Comparison of ENCODE assay signal across 19 cellular contexts in the genomic region with DNA sequence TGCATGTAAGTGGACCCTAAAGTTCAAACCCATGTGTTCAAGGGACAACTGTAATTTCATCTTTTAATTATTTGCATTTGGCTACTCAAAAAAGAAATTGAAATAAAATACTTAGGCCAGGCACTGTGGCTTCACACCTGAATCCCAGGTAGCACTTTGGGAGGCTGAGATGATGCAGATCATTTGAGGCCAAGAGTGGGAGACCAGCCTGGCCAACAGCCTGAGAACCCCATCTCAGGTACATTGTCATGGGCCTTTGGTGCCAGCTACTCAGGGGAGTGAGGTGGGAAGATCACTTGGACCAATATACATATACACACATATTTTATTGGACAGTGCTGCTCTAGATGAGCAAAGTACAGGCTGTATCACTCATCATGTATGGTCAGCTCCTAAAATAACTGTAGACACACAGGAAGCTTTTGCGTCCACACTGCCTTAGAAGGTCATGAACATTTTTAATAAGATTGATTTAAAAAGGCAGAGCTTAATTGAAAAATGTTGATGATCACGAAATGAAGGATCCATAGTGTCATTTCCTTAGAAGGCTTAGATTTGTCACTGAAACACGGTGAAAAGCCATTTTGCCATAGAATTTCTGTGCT. TPM values are rescaled to one million over a fixed set of nuclear protein-coding genes. Genes with fewer than 3 reads are reported as not detected.
A peak's percentile ranks its signal among the peaks of the same experiment; 100 is the strongest.
DNase-seq lines count a peak whose midpoint lies in the region; ATAC-seq and TF ChIP-seq lines count a peak whose summit lies in the region.
"Had no signal": no experiment of that assay in that cellular context is flagged by ENCODE, and none has a peak within 500 bp of the region (broad histone marks: within the 10 kb centered on the region; RNA-seq: fewer than 3 reads in every experiment).

No MANE protein-coding gene starts in this region.

- H3K4me1 ChIP-seq in HCT116 (ENCODE audit: control insufficient read depth in 1 of 2, insufficient read depth in 2 of 2, low read length in 2 of 2), result peaks cover 10 to 19% of the 10 kb centered on the region in 2 experiments; a peak in 3 of 4 replicates

- no peaks in the 10 kb centered on the region for H3K27me3 Mint-ChIP-seq in activated CD8-positive, alpha-beta memory T cell treated with anti-CD3 and anti-CD28 coated beads, Interleukin-2, amount 10 ng/mL, durations not matched to agents 7 days and 5 days
- H3K27me3 Mint-ChIP-seq in activated B cell treated with CpG ODN at 0.5 μM for 24 hours, result no peaks in the 10 kb centered on the region
- no peaks in the 10 kb centered on the region for H3K27me3 Mint-ChIP-seq in naive thymus-derived CD8-positive, alpha-beta T cell

- no peaks in the 10 kb centered on the region for H3K9me3 ChIP-seq in HCT116 (ENCODE audit: control insufficient read depth in 1 of 2, insufficient read depth in 1 of 2, low read depth in 1 of 2, low read length in 2 of 2)
- H3K9me3 ChIP-seq: heart left ventricle, suprapubic skin had no signal

- no peak overlapping the region for H3K9ac ChIP-seq in HCT116 (ENCODE audit: low read length)
- H3K9ac ChIP-seq: neural progenitor cell had no signal

- no peaks in the 10 kb centered on the region for H3K9me2 ChIP-seq in HCT116 (ENCODE audit: insufficient read depth)

- H2AFZ ChIP-seq in HCT116 (ENCODE audit: low read depth, low read length, poor library complexity, severe bottlenecking), result no peak overlapping the region
- H2AFZ ChIP-seq: neural progenitor cell had no signal

- no peak overlapping the region for H3K4me2 ChIP-seq in HCT116 (ENCODE audit: low read length)
- H3K4me2 ChIP-seq: neural progenitor cell had no signal

- no TSS peak for BruUV-seq in HCT116 (replicated peaks; lab: Mats Ljungman, UMichigan)

- peaks cover 8% of the 10 kb centered on the region; the same call in 1 of the 2 replicates for H4K20me1 ChIP-seq in HCT116 (ENCODE audit: insufficient read depth)

- no peak overlapping the region for H3K27ac ChIP-seq in HCT116 (ENCODE audit: low read depth, low read length)
- H3K27ac ChIP-seq: suprapubic skin had no signal

- POLR2A ChIA-PET in HCT116 (lab: Charles Lee) (interaction anchor here (1.8 to 3.0 kb wide), 3 partner anchors 9 to 103 kb away, joined by 8 to 22 read pairs (median 8); a partner anchor contains a TSS), activated B cell treated with CpG ODN at 0.5 μM for 24 hours (lab: Charles Lee) (interaction anchor here (0.7 to 6.9 kb wide), 2 partner anchors 21 to 104 kb away, joined by 3 to 202 read pairs; a partner anchor contains a TSS)
- POLR2A ChIA-PET in naive thymus-derived CD8-positive, alpha-beta T cell (lab: Charles Lee), result interaction anchor here (0.6 to 5.4 kb wide), 3 partner anchors 8 to 23 kb away, joined by 3 to 113 read pairs (median 11); a partner anchor contains a TSS

- no peaks in the 10 kb centered on the region for H3K27me3 ChIP-seq in HCT116 (ENCODE audit: insufficient read depth, low read length)
- H3K27me3 ChIP-seq: heart left ventricle, neural progenitor cell, suprapubic skin had no signal

- no peaks in the 10 kb centered on the region for H3K9me3 Mint-ChIP-seq in activated CD8-positive, alpha-beta memory T cell treated with anti-CD3 and anti-CD28 coated beads, Interleukin-2, amount 10 ng/mL, durations not matched to agents 7 days and 5 days (ENCODE audit: low read depth)
- no peaks in the 10 kb centered on the region for H3K9me3 Mint-ChIP-seq in activated B cell treated with CpG ODN at 0.5 μM for 24 hours
- H3K9me3 Mint-ChIP-seq in naive thymus-derived CD8-positive, alpha-beta T cell, result no peaks in the 10 kb centered on the region
- H3K9me3 Mint-ChIP-seq: neural progenitor cell; T-helper 2 cell treated with Interferon-gamma antibody and Interleukin-4, amounts not matched to agents 5 μg/mL and 100 μg/mL, for 36 hours had no signal

- H3K36me3 ChIP-seq in HCT116 (ENCODE audit: control insufficient read depth in 1 of 2, insufficient read depth in 2 of 2, low read length in 2 of 2), result peaks cover 35 to 39% of the 10 kb centered on the region in 2 experiments

- CTCF ChIA-PET in activated CD8-positive, alpha-beta memory T cell treated with anti-CD3 and anti-CD28 coated beads, Interleukin-2, amount 10 ng/mL, durations not matched to agents 7 days and 5 days (lab: Charles Lee), result interaction anchor here (1.0 kb wide), 2 partner anchors 24 to 104 kb away, joined by 3 read pairs; a partner anchor contains a TSS
- CTCF ChIA-PET in HCT116 (lab: Charles Lee) (interaction anchor here (1.1 kb wide), 1 partner anchor 32 kb away, joined by 3 read pairs; no protein-coding TSS in a partner anchor), activated B cell treated with CpG ODN at 0.5 μM for 24 hours (lab: Charles Lee) (no interaction called here)

- RAD21 ChIA-PET in HCT116 (lab: Charles Lee; ENCODE audit: low non-redundant PET in 1 of 2, low total read pairs in 2 of 2, uncharacterized antibody in 2 of 2, unreplicated experiment in 2 of 2), result no interaction called here

- no peak for TF ChIP-seq RAD21 in HCT116 (IDR thresholded peaks at IDR 0.05; ENCODE audit: low read depth)

- no peak overlapping the region for H3K4me3 Mint-ChIP-seq in activated CD8-positive, alpha-beta memory T cell treated with anti-CD3 and anti-CD28 coated beads, Interleukin-2, amount 10 ng/mL, durations not matched to agents 7 days and 5 days
- H3K4me3 Mint-ChIP-seq in activated B cell treated with CpG ODN at 0.5 μM for 24 hours, result no peak overlapping the region
- H3K4me3 Mint-ChIP-seq in naive thymus-derived CD8-positive, alpha-beta T cell, result peak overlapping the region in 2 of 10 donors; percentile 10 to 20
- H3K4me3 Mint-ChIP-seq: neural progenitor cell; T-helper 2 cell treated with Interferon-gamma antibody and Interleukin-4, amounts not matched to agents 5 μg/mL and 100 μg/mL, for 36 hours had no signal

- intact Hi-C loops in HCT116 (cut with micrococcal nuclease), result no loop called here
- intact Hi-C loops in activated B cell treated with CpG ODN at 0.5 μM for 24 hours (cut with micrococcal nuclease), result loop anchor here (5.0 kb wide), 2 partner anchors 229 to 319 kb away; a partner anchor contains a TSS

- TF ChIP-seq POLR2A in HCT116 (IDR thresholded peaks at IDR 0.05; ENCODE audit: borderline replicate concordance, extremely low read depth, insufficient read depth, insufficient read length), result no peak

- DNase-seq in activated CD8-positive, alpha-beta memory T cell treated with anti-CD3 and anti-CD28 coated beads, Interleukin-2, amount 10 ng/mL, durations not matched to agents 7 days and 5 days, result no peak
- no peak for DNase-seq in activated CD8-positive, alpha-beta memory T cell treated with anti-CD3 and anti-CD28 coated beads for 24 hours
- DNase-seq in HCT116 (ENCODE audit: low read depth, low spot score) (no peak), activated B cell treated with CpG ODN at 0.5 μM for 24 hours (no peak)
- DNase-seq in naive thymus-derived CD8-positive, alpha-beta T cell, result no peak
- DNase-seq: activated CD4-positive, alpha-beta T cell treated with anti-CD3 and anti-CD28 coated beads, Interleukin-2, amount 50 U/mL, for 1 hour; effector CD4-positive, alpha-beta T cell; heart left ventricle; mammary epithelial cell; NCI-H1694 treated with DMSO at 0.1 percent for 48 hours; NCI-H526 treated with DMSO at 0.1 percent for 48 hours; right cardiac atrium; stimulated activated CD4-positive, alpha-beta T cell treated with anti-CD3 and anti-CD28 coated beads, Interleukin-1b, Interleukin-23, amount 100 ng/mL, for 48 hours had no signal

- ATAC-seq in activated CD8-positive, alpha-beta memory T cell treated with anti-CD3 and anti-CD28 coated beads, Interleukin-2, amount 10 ng/mL, durations not matched to agents 7 days and 5 days, result no peak
- no peak for ATAC-seq in HCT116
- ATAC-seq in activated B cell treated with CpG ODN at 0.5 μM for 24 hours (ENCODE audit: low read depth), result no peak
- ATAC-seq in naive thymus-derived CD8-positive, alpha-beta T cell, result no peak
- ATAC-seq in HG03095 (IDR thresholded peaks at IDR 0.05; ENCODE audit: unreplicated experiment), result no peak
- ATAC-seq in GM18517 (IDR thresholded peaks at IDR 0.05; ENCODE audit: unreplicated experiment), result no peak
- ATAC-seq in GM18868 (IDR thresholded peaks at IDR 0.05; ENCODE audit: unreplicated experiment), result no peak
- ATAC-seq: heart left ventricle, right cardiac atrium had no signal

- peaks cover 25% of the 10 kb centered on the region for H3K4me1 Mint-ChIP-seq in activated CD8-positive, alpha-beta memory T cell treated with anti-CD3 and anti-CD28 coated beads, Interleukin-2, amount 10 ng/mL, durations not matched to agents 7 days and 5 days
- peaks cover 36% of the 10 kb centered on the region for H3K4me1 Mint-ChIP-seq in activated B cell treated with CpG ODN at 0.5 μM for 24 hours
- peaks cover 6 to 37% (median 28%) of the 10 kb centered on the region in 4 donors for H3K4me1 Mint-ChIP-seq in naive thymus-derived CD8-positive, alpha-beta T cell

- peaks cover 46% of the 10 kb centered on the region for H3K36me3 Mint-ChIP-seq in activated CD8-positive, alpha-beta memory T cell treated with anti-CD3 and anti-CD28 coated beads, Interleukin-2, amount 10 ng/mL, durations not matched to agents 7 days and 5 days
- peaks cover 65% of the 10 kb centered on the region for H3K36me3 Mint-ChIP-seq in activated B cell treated with CpG ODN at 0.5 μM for 24 hours (ENCODE audit: low read depth)
- H3K36me3 Mint-ChIP-seq in naive thymus-derived CD8-positive, alpha-beta T cell, result peaks cover 0 to 59% (median 4%) of the 10 kb centered on the region in 3 donors

- H3K27ac Mint-ChIP-seq in activated CD8-positive, alpha-beta memory T cell treated with anti-CD3 and anti-CD28 coated beads, Interleukin-2, amount 10 ng/mL, durations not matched to agents 7 days and 5 days, result peak overlapping the region; percentile 43
- peak overlapping the region; percentile 59 for H3K27ac Mint-ChIP-seq in activated B cell treated with CpG ODN at 0.5 μM for 24 hours
- H3K27ac Mint-ChIP-seq in naive thymus-derived CD8-positive, alpha-beta T cell, result peak overlapping the region in 8 of 10 donors; percentile 25 to 97 (median 60)
- H3K27ac Mint-ChIP-seq: neural progenitor cell had no signal

- no peak overlapping the region for H3K4me3 ChIP-seq in HCT116 (replicated peaks in 1 of 2; ENCODE audit: low read depth in 1 of 2, low read length in 2 of 2)
- H3K4me3 ChIP-seq: heart left ventricle, neural progenitor cell, suprapubic skin had no signal

- TF ChIP-seq CTCF in HCT116 (IDR thresholded peaks at IDR 0.05 in 2 of 3, conservative IDR thresholded peaks at IDR 0.05 in 1 of 3; ENCODE audit: borderline replicate concordance in 1 of 3, insufficient read depth in 1 of 3, low read depth in 2 of 3, low read length in 2 of 3), result no peak
- TF ChIP-seq CTCF in activated B cell treated with CpG ODN at 0.5 μM for 24 hours (IDR thresholded peaks at IDR 0.05), result no peak

- peaks cover 38% of the 10 kb centered on the region for H3K79me2 ChIP-seq in HCT116 (ENCODE audit: insufficient read depth, low read length)

RNA-seq across cellular contexts. Expression of a gene that starts 2.5 kb away (rescaled TPM):
- total RNA-seq in activated CD8-positive, alpha-beta memory T cell treated with anti-CD3 and anti-CD28 coated beads, Interleukin-2, amount 10 ng/mL, durations not matched to agents 7 days and 5 days, result 10 to 100 TPM; 45.2 to 45.3 TPM
- 30.5 TPM for total RNA-seq in HCT116 (2021; ENCODE audit: unreplicated experiment)
- 12.2 and 16.1 TPM in 2 replicates for polyA plus RNA-seq in HCT116 (2012)
- 39.8 and 48.0 TPM in 2 replicates for total RNA-seq in activated B cell treated with CpG ODN at 0.5 μM for 24 hours
- 10 to 100 TPM; 42.9 to 43.3 TPM for total RNA-seq in naive thymus-derived CD8-positive, alpha-beta T cell
- 10 to 100 TPM in 1 of 3 donors, 1 to 10 TPM in 2; 5.4 to 14.1 (median 8.1) TPM for polyA plus RNA-seq in naive thymus-derived CD8-positive, alpha-beta T cell

RNA-seq across cellular contexts. Expression of a gene that starts 23.5 kb away (rescaled TPM):
- total RNA-seq in activated CD8-positive, alpha-beta memory T cell treated with anti-CD3 and anti-CD28 coated beads, Interleukin-2, amount 10 ng/mL, durations not matched to agents 7 days and 5 days, result 100 to 1,000 TPM; 102 to 113 TPM
- 68.7 TPM for total RNA-seq in HCT116 (2021; ENCODE audit: unreplicated experiment)
- 45.0 and 47.6 TPM in 2 replicates for polyA plus RNA-seq in HCT116 (2012)
- 106 and 126 TPM in 2 replicates for total RNA-seq in activated B cell treated with CpG ODN at 0.5 μM for 24 hours
- 100 to 1,000 TPM; 135 to 146 TPM for total RNA-seq in naive thymus-derived CD8-positive, alpha-beta T cell
- 10 to 100 TPM; 18.5 to 47.5 (median 23.6) TPM for polyA plus RNA-seq in naive thymus-derived CD8-positive, alpha-beta T cell

RNA-seq across cellular contexts. Expression of a gene that starts 23.8 kb away (rescaled TPM):
- total RNA-seq in activated CD8-positive, alpha-beta memory T cell treated with anti-CD3 and anti-CD28 coated beads, Interleukin-2, amount 10 ng/mL, durations not matched to agents 7 days and 5 days, result 100 to 1,000 TPM; 129 to 200 TPM
- total RNA-seq in HCT116 (2021; ENCODE audit: unreplicated experiment) (70.2 TPM), activated B cell treated with CpG ODN at 0.5 μM for 24 hours (45.5 and 64.0 TPM in 2 replicates)
- polyA plus RNA-seq in HCT116 (2012), result 24.0 and 28.3 TPM in 2 replicates
- total RNA-seq in naive thymus-derived CD8-positive, alpha-beta T cell, result 10 to 100 TPM; 30.9 to 35.4 TPM
- 1 to 10 TPM; 1.4 to 3.6 (median 2.0) TPM for polyA plus RNA-seq in naive thymus-derived CD8-positive, alpha-beta T cell
